In genomic region chr12:10497602-10498001, GRCh38 we compare ENCODE assay signal across 14 cellular contexts. TPM values are rescaled to one million over a fixed set of nuclear protein-coding genes. Genes with fewer than 3 reads are reported as not detected.
DNase-seq lines count a peak whose midpoint lies in the region; ATAC-seq lines count a peak whose summit lies in the region.
"Had no signal": no experiment of that assay in that cellular context is flagged by ENCODE, and none has a peak within 500 bp of the region (broad histone marks: within the 10 kb centered on the region; RNA-seq: fewer than 3 reads in every experiment).

No MANE protein-coding gene starts in this region.

- no peak overlapping the region for H2BK12ac ChIP-seq in neuronal stem cell (ENCODE audit: low read length)

- no peak overlapping the region for H3K18ac ChIP-seq in neuronal stem cell (ENCODE audit: low read length)

- H3K27me3 ChIP-seq in neuronal stem cell (ENCODE audit: control insufficient read depth in 3 of 3, insufficient read depth in 3 of 3, low read depth in 1 of 3, low read length in 3 of 3) = peaks cover 0 to 8% (median 0%) of the 10 kb centered on the region in 3 experiments
- H3K27me3 ChIP-seq: neural progenitor cell had no signal

- H2BK5ac ChIP-seq in neuronal stem cell (ENCODE audit: low read length) = no peak overlapping the region

- intact Hi-C loops in activated CD4-positive, alpha-beta T cell treated with anti-CD3 and anti-CD28 coated beads, Interleukin-2, amount 10 ng/mL, durations not matched to agents 24 days and 14 days (cut with micrococcal nuclease) = loop anchor here (2.0 to 5.0 kb wide), 2 partner anchors 43 to 195 kb away; no protein-coding TSS in a partner anchor

- H3K4ac ChIP-seq in neuronal stem cell (ENCODE audit: low read length) = no peak overlapping the region

- no peak overlapping the region for H2BK15ac ChIP-seq in neuronal stem cell (ENCODE audit: low read length)

- no peaks in the 10 kb centered on the region for H3K9me3 ChIP-seq in neuronal stem cell (replicated peaks in 1 of 2; ENCODE audit: control insufficient read depth in 2 of 2, insufficient read depth in 1 of 2, low read depth in 1 of 2, low read length in 2 of 2)

- no peaks in the 10 kb centered on the region for H3K4me1 ChIP-seq in neuronal stem cell (ENCODE audit: control insufficient read depth in 2 of 2, insufficient read depth in 1 of 2, low read depth in 1 of 2, low read length in 2 of 2)
- H3K4me1 ChIP-seq: neural progenitor cell had no signal

- no peak overlapping the region for H3K27ac ChIP-seq in neuronal stem cell (replicated peaks; ENCODE audit: low read length)
- H3K27ac ChIP-seq: neural progenitor cell had no signal

- H3K79me1 ChIP-seq in neuronal stem cell (ENCODE audit: low read depth, low read length) = no peaks in the 10 kb centered on the region

- H3K9me3 Mint-ChIP-seq in activated CD4-positive, alpha-beta T cell treated with anti-CD3 and anti-CD28 coated beads, Interleukin-2, amount 10 ng/mL, durations not matched to agents 24 days and 14 days = no peaks in the 10 kb centered on the region
- H3K9me3 Mint-ChIP-seq in activated T-cell treated with anti-CD3 and anti-CD28 coated beads, Interleukin-2, amount 50 U/mL, for 24 hours = no peaks in the 10 kb centered on the region
- no peaks in the 10 kb centered on the region for H3K9me3 Mint-ChIP-seq in stimulated activated effector memory CD8-positive, alpha-beta T cell treated with anti-CD3 and anti-CD28 coated beads, Interleukin-12 subunit alpha, Interleukin-12 subunit beta, amount 100 ng/mL, for 72 hours
- H3K9me3 Mint-ChIP-seq: neural progenitor cell had no signal

- no peak overlapping the region for H3K23ac ChIP-seq in neuronal stem cell (ENCODE audit: low read depth, low read length, poor library complexity)

- no peak overlapping the region for H3K14ac ChIP-seq in neuronal stem cell (ENCODE audit: low read length)

- no peak overlapping the region for H3K9ac ChIP-seq in neuronal stem cell (ENCODE audit: low read depth, low read length, poor library complexity)
- H3K9ac ChIP-seq: neural progenitor cell had no signal

- H3K4me3 ChIP-seq in neuronal stem cell (ENCODE audit: low read length in 2 of 2) = no peak overlapping the region
- H3K4me3 ChIP-seq: neural progenitor cell had no signal

- no peak overlapping the region for H4K91ac ChIP-seq in neuronal stem cell (ENCODE audit: low read depth, low read length, poor library complexity)

- H3K4me2 ChIP-seq in neuronal stem cell (ENCODE audit: insufficient read depth, low read length, poor library complexity, severe bottlenecking) = no peak overlapping the region
- H3K4me2 ChIP-seq: neural progenitor cell had no signal

- no peak overlapping the region for H2AK5ac ChIP-seq in neuronal stem cell (ENCODE audit: low read depth, low read length)

- no peaks in the 10 kb centered on the region for H3K36me3 Mint-ChIP-seq in activated CD4-positive, alpha-beta T cell treated with anti-CD3 and anti-CD28 coated beads, Interleukin-2, amount 10 ng/mL, durations not matched to agents 24 days and 14 days (ENCODE audit: low read depth)
- no peaks in the 10 kb centered on the region for H3K36me3 Mint-ChIP-seq in activated T-cell treated with anti-CD3 and anti-CD28 coated beads, Interleukin-2, amount 50 U/mL, for 24 hours (ENCODE audit: low read depth)
- peaks cover 15% of the 10 kb centered on the region for H3K36me3 Mint-ChIP-seq in stimulated activated effector memory CD8-positive, alpha-beta T cell treated with anti-CD3 and anti-CD28 coated beads, Interleukin-12 subunit alpha, Interleukin-12 subunit beta, amount 100 ng/mL, for 72 hours
- H3K36me3 Mint-ChIP-seq: neural progenitor cell had no signal

- no peaks in the 10 kb centered on the region for H3K36me3 ChIP-seq in neuronal stem cell (replicated peaks in 1 of 2; ENCODE audit: control insufficient read depth in 2 of 2, insufficient read depth in 2 of 2, low read length in 2 of 2)
- H3K36me3 ChIP-seq: neural progenitor cell had no signal

- peaks cover 26% of the 10 kb centered on the region for H3K27me3 Mint-ChIP-seq in activated CD4-positive, alpha-beta T cell treated with anti-CD3 and anti-CD28 coated beads, Interleukin-2, amount 10 ng/mL, durations not matched to agents 24 days and 14 days
- H3K27me3 Mint-ChIP-seq in activated T-cell treated with anti-CD3 and anti-CD28 coated beads, Interleukin-2, amount 50 U/mL, for 24 hours = peaks cover 27% of the 10 kb centered on the region

- H4K8ac ChIP-seq in neuronal stem cell (ENCODE audit: low read depth, low read length) = no peak overlapping the region

- no peak overlapping the region for H2BK120ac ChIP-seq in neuronal stem cell (ENCODE audit: low read depth, low read length)

- no peak overlapping the region for H3K4me3 Mint-ChIP-seq in activated CD4-positive, alpha-beta T cell treated with anti-CD3 and anti-CD28 coated beads, Interleukin-2, amount 10 ng/mL, durations not matched to agents 24 days and 14 days
- peak overlapping the region; percentile 29 for H3K4me3 Mint-ChIP-seq in activated T-cell treated with anti-CD3 and anti-CD28 coated beads, Interleukin-2, amount 50 U/mL, for 24 hours
- peak overlapping the region; percentile 57 for H3K4me3 Mint-ChIP-seq in stimulated activated effector memory CD8-positive, alpha-beta T cell treated with anti-CD3 and anti-CD28 coated beads, Interleukin-12 subunit alpha, Interleukin-12 subunit beta, amount 100 ng/mL, for 72 hours
- H3K4me3 Mint-ChIP-seq: neural progenitor cell had no signal

- H3K4me1 Mint-ChIP-seq in activated CD4-positive, alpha-beta T cell treated with anti-CD3 and anti-CD28 coated beads, Interleukin-2, amount 10 ng/mL, durations not matched to agents 24 days and 14 days = peaks cover 3% of the 10 kb centered on the region
- H3K4me1 Mint-ChIP-seq in activated T-cell treated with anti-CD3 and anti-CD28 coated beads, Interleukin-2, amount 50 U/mL, for 24 hours (ENCODE audit: low read depth) = peaks cover 36% of the 10 kb centered on the region
- H3K4me1 Mint-ChIP-seq in stimulated activated effector memory CD8-positive, alpha-beta T cell treated with anti-CD3 and anti-CD28 coated beads, Interleukin-12 subunit alpha, Interleukin-12 subunit beta, amount 100 ng/mL, for 72 hours = peaks cover 24% of the 10 kb centered on the region
- H3K4me1 Mint-ChIP-seq: neural progenitor cell had no signal

- WGBS in neuronal stem cell (ENCODE audit: extremely low coverage in 2 of 2, insufficient read length in 2 of 2, insufficient replicate concordance in 1 of 2), 2 donors = no CpG with 5 or more reads among the region's 2 CpGs

- no peak overlapping the region for H2AFZ ChIP-seq in neuronal stem cell (ENCODE audit: low read length)
- H2AFZ ChIP-seq: neural progenitor cell had no signal

- peak; percentile 17 to 21 for DNase-seq in activated CD4-positive, alpha-beta T cell treated with anti-CD3 and anti-CD28 coated beads, Interleukin-2, amount 50 U/mL, for 48 hours
- no peak for DNase-seq in activated CD4-positive, alpha-beta T cell treated with anti-CD3 and anti-CD28 coated beads, Interleukin-2, amount 10 ng/mL, durations not matched to agents 24 days and 14 days
- peak; percentile 51 for DNase-seq in activated T-cell treated with anti-CD3 and anti-CD28 coated beads, Interleukin-2, amount 50 U/mL, for 24 hours
- DNase-seq in iris pigment epithelial cell (ENCODE audit: low read depth) = peak; percentile 67
- peak; percentile 42 to 85 for DNase-seq in stimulated activated effector memory CD8-positive, alpha-beta T cell treated with anti-CD3 and anti-CD28 coated beads, Interleukin-12 subunit alpha, Interleukin-12 subunit beta, amount 100 ng/mL, for 72 hours (ENCODE audit: low spot score in 2 of 2)
- DNase-seq in neuronal stem cell (ENCODE audit: low spot score) = no peak
- DNase-seq in SIG-M5 treated with dmso at 0.1 percent for 504 hours (lab: John Stamatoyannopoulos, UW; ENCODE audit: unreplicated experiment) = no peak
- DNase-seq: cortex of kidney, DMS153, MM.1S, NCI-H524 had no signal

- no peak overlapping the region for H3K27ac Mint-ChIP-seq in activated CD4-positive, alpha-beta T cell treated with anti-CD3 and anti-CD28 coated beads, Interleukin-2, amount 10 ng/mL, durations not matched to agents 24 days and 14 days
- peak overlapping the region; percentile 86 for H3K27ac Mint-ChIP-seq in activated T-cell treated with anti-CD3 and anti-CD28 coated beads, Interleukin-2, amount 50 U/mL, for 24 hours
- peak overlapping the region; percentile 92 for H3K27ac Mint-ChIP-seq in stimulated activated effector memory CD8-positive, alpha-beta T cell treated with anti-CD3 and anti-CD28 coated beads, Interleukin-12 subunit alpha, Interleukin-12 subunit beta, amount 100 ng/mL, for 72 hours
- H3K27ac Mint-ChIP-seq: neural progenitor cell had no signal

- peak; percentile 100 for ATAC-seq in stimulated activated effector memory CD8-positive, alpha-beta T cell treated with anti-CD3 and anti-CD28 coated beads, Interleukin-12 subunit alpha, Interleukin-12 subunit beta, amount 100 ng/mL, for 72 hours
- ATAC-seq in HG02840 (IDR thresholded peaks at IDR 0.05; ENCODE audit: low FRiP score, unreplicated experiment) = no peak

RNA-seq across cellular contexts. Expression of gene EIF2S3B, which starts 8.1 kb away (rescaled TPM):
- 0.62 and 0.98 TPM in 2 replicates for total RNA-seq in activated CD4-positive, alpha-beta T cell treated with anti-CD3 and anti-CD28 coated beads, Interleukin-2, amount 10 ng/mL, durations not matched to agents 24 days and 14 days
- polyA plus RNA-seq in neuronal stem cell (2013, experiment 1 of 2) = 3.1 TPM
- 3.0 TPM for polyA plus RNA-seq in neuronal stem cell (2013, experiment 2 of 2)

RNA-seq across cellular contexts. Expression of gene KLRC1, which starts 44.4 kb away (rescaled TPM):
- not detected in 2 replicates for total RNA-seq in activated CD4-positive, alpha-beta T cell treated with anti-CD3 and anti-CD28 coated beads, Interleukin-2, amount 10 ng/mL, durations not matched to agents 24 days and 14 days
- polyA plus RNA-seq in neuronal stem cell (2013, experiment 1 of 2) = not detected
- not detected for polyA plus RNA-seq in neuronal stem cell (2013, experiment 2 of 2)
- total RNA-seq: glomerular endothelial cell had no signal

Comparison
In these comparisons a context has a peak if more than half of its experiments do, and no peak if none do; other contexts are left out.
1. DNase-seq: peak in activated CD4-positive, alpha-beta T cell treated with anti-CD3 and anti-CD28 coated beads, Interleukin-2, amount 50 U/mL, for 48 hours (2 of 2), activated T-cell treated with anti-CD3 and anti-CD28 coated beads, Interleukin-2, amount 50 U/mL, for 24 hours (single experiment), iris pigment epithelial cell (single experiment) and stimulated activated effector memory CD8-positive, alpha-beta T cell treated with anti-CD3 and anti-CD28 coated beads, Interleukin-12 subunit alpha, Interleukin-12 subunit beta, amount 100 ng/mL, for 72 hours (2 of 2); none in activated CD4-positive, alpha-beta T cell treated with anti-CD3 and anti-CD28 coated beads, Interleukin-2, amount 10 ng/mL, durations not matched to agents 24 days and 14 days (single experiment), neuronal stem cell (single experiment) and SIG-M5 treated with dmso at 0.1 percent for 504 hours (single experiment).